ENCODE assay signal across 15 cellular contexts in genomic region chr2:111068435-111069058, GRCh38. TPM values are rescaled to one million over a fixed set of nuclear protein-coding genes. Genes with fewer than 3 reads are reported as not detected.
DNase-seq lines count a peak whose midpoint lies in the region; ATAC-seq and TF ChIP-seq lines count a peak whose summit lies in the region.
"Had no signal": no experiment of that assay in that cellular context is flagged by ENCODE, and none has a peak within 500 bp of the region (broad histone marks: within the 10 kb centered on the region; RNA-seq: fewer than 3 reads in every experiment).

No MANE protein-coding gene starts in this region.

- H3K27me3 Mint-ChIP-seq in CD14-positive monocyte (ENCODE audit: low read depth in 3 of 3) = peaks cover 2 to 4% (median 2%) of the 10 kb centered on the region in 3 donors

- no peak for ATAC-seq in sciatic nerve
- no peak for ATAC-seq in stimulated activated effector memory CD8-positive, alpha-beta T cell treated with anti-CD3 and anti-CD28 coated beads, Interleukin-12 subunit alpha, Interleukin-12 subunit beta, amount 100 ng/mL, for 72 hours
- ATAC-seq: activated CD8-positive, alpha-beta T cell treated with anti-CD3 and anti-CD28 coated beads, Interleukin-2, amount 10 ng/mL, durations not matched to agents 7 days and 5 days; stimulated activated naive CD8-positive, alpha-beta T cell treated with anti-CD3 and anti-CD28 coated beads, Interleukin-15, Interleukin-2, amounts not matched to agents 100 U/mL and 50 U/mL, for 24 hours had no signal

- H3K4me1 Mint-ChIP-seq in stimulated activated effector memory CD8-positive, alpha-beta T cell treated with anti-CD3 and anti-CD28 coated beads, Interleukin-12 subunit alpha, Interleukin-12 subunit beta, amount 100 ng/mL, for 72 hours = peaks cover 14% of the 10 kb centered on the region
- peaks cover 11% of the 10 kb centered on the region for H3K4me1 Mint-ChIP-seq in CD14-positive monocyte

- TF ChIP-seq CTCF in RWPE1 (conservative IDR thresholded peaks at IDR 0.05; ENCODE audit: low read depth) = no peak
- TF ChIP-seq CTCF in CD14-positive monocyte (IDR thresholded peaks at IDR 0.05) = no peak

- no peaks in the 10 kb centered on the region for H3K36me3 Mint-ChIP-seq in stimulated activated effector memory CD8-positive, alpha-beta T cell treated with anti-CD3 and anti-CD28 coated beads, Interleukin-12 subunit alpha, Interleukin-12 subunit beta, amount 100 ng/mL, for 72 hours
- H3K36me3 Mint-ChIP-seq in CD14-positive monocyte = no peaks in the 10 kb centered on the region
- H3K36me3 Mint-ChIP-seq: CD4-positive, CD25-positive, alpha-beta regulatory T cell had no signal

- CTCF ChIA-PET in RWPE1 (lab: Yijun Ruan, JAX) = interaction anchor here (0.5 kb wide), 1 partner anchor 40 kb away, joined by 3 read pairs; no protein-coding TSS in a partner anchor

- H3K4me3 Mint-ChIP-seq in stimulated activated effector memory CD8-positive, alpha-beta T cell treated with anti-CD3 and anti-CD28 coated beads, Interleukin-12 subunit alpha, Interleukin-12 subunit beta, amount 100 ng/mL, for 72 hours = no peak overlapping the region
- H3K4me3 Mint-ChIP-seq in CD14-positive monocyte = no peak overlapping the region
- H3K4me3 Mint-ChIP-seq: activated CD8-positive, alpha-beta T cell treated with anti-CD3 and anti-CD28 coated beads, Interleukin-2, amount 10 ng/mL, durations not matched to agents 7 days and 5 days; CD4-positive, CD25-positive, alpha-beta regulatory T cell had no signal

- H3K27ac ChIP-seq in RWPE1 = no peak overlapping the region

- H3K27ac Mint-ChIP-seq in stimulated activated effector memory CD8-positive, alpha-beta T cell treated with anti-CD3 and anti-CD28 coated beads, Interleukin-12 subunit alpha, Interleukin-12 subunit beta, amount 100 ng/mL, for 72 hours = no peak overlapping the region
- peak overlapping the region in 1 of 7 donors; percentile 46 for H3K27ac Mint-ChIP-seq in CD14-positive monocyte
- H3K27ac Mint-ChIP-seq: activated CD8-positive, alpha-beta T cell treated with anti-CD3 and anti-CD28 coated beads, Interleukin-2, amount 10 ng/mL, durations not matched to agents 7 days and 5 days; CD4-positive, CD25-positive, alpha-beta regulatory T cell had no signal

- peaks cover 2% of the 10 kb centered on the region for H3K9me3 Mint-ChIP-seq in stimulated activated effector memory CD8-positive, alpha-beta T cell treated with anti-CD3 and anti-CD28 coated beads, Interleukin-12 subunit alpha, Interleukin-12 subunit beta, amount 100 ng/mL, for 72 hours
- H3K9me3 Mint-ChIP-seq in CD14-positive monocyte = peaks cover 0 to 3% (median 2%) of the 10 kb centered on the region in 7 donors

- intact Hi-C loops in sciatic nerve (cut with DNase I) (no loop called here), CD14-positive monocyte (cut with micrococcal nuclease) (no loop called here)

- peak; percentile 72 for DNase-seq in DMS153 treated with DMSO at 0.1 percent for 48 hours (lab: John Stamatoyannopoulos, UW; ENCODE audit: unreplicated experiment)
- DNase-seq in MV-4-11 (lab: John Stamatoyannopoulos, UW) = peak; percentile 62
- DNase-seq in RWPE1 (ENCODE audit: low spot score) = peak; percentile 85
- DNase-seq in left kidney (ENCODE audit: low read depth, low spot score) = peak; percentile 62
- DNase-seq in NCI-H2081 (lab: John Stamatoyannopoulos, UW) = no peak
- DNase-seq in sciatic nerve (ENCODE audit: low spot score) = no peak
- no peak for DNase-seq in stimulated activated effector memory CD8-positive, alpha-beta T cell treated with anti-CD3 and anti-CD28 coated beads, Interleukin-12 subunit alpha, Interleukin-12 subunit beta, amount 100 ng/mL, for 72 hours (ENCODE audit: low spot score in 2 of 2)
- no peak for DNase-seq in CD14-positive monocyte (ENCODE audit: low spot score)
- DNase-seq: activated CD8-positive, alpha-beta T cell treated with anti-CD3 and anti-CD28 coated beads, Interleukin-2, amount 10 ng/mL, durations not matched to agents 7 days and 5 days; activated naive CD4-positive, alpha-beta T cell treated with Interleukin-2 at 50 U/mL for 16 hours; caudate nucleus; CD4-positive, CD25-positive, alpha-beta regulatory T cell; stimulated activated CD4-positive, alpha-beta T cell treated with anti-CD3 and anti-CD28 coated beads, Interleukin-4, amount 100 ng/mL, for 1 hour; stimulated activated naive CD8-positive, alpha-beta T cell treated with anti-CD3 and anti-CD28 coated beads, Interleukin-15, Interleukin-2, amounts not matched to agents 100 U/mL and 50 U/mL, for 24 hours; T-helper 1 cell had no signal

- POLR2A ChIA-PET in RWPE1 (lab: Yijun Ruan, JAX; ENCODE audit: low non-redundant PET) = no interaction called here

RNA-seq across cellular contexts. Expression of gene BCL2L11, which starts 52.2 kb away (rescaled TPM):
- total RNA-seq in sciatic nerve = 13.8 TPM
- polyA plus RNA-seq in CD14-positive monocyte = 10 to 100 TPM in 1 of 2 donors, 1 to 10 TPM in 1; 8.8 to 20.4 TPM

Comparison
In these comparisons a context has a peak if more than half of its experiments do, and no peak if none do; other contexts are left out.
1. DNase-seq: peak in DMS153 treated with DMSO at 0.1 percent for 48 hours (single experiment), MV-4-11 (single experiment), RWPE1 (single experiment) and left kidney (single experiment); none in NCI-H2081 (0 of 2), sciatic nerve (single experiment), stimulated activated effector memory CD8-positive, alpha-beta T cell treated with anti-CD3 and anti-CD28 coated beads, Interleukin-12 subunit alpha, Interleukin-12 subunit beta, amount 100 ng/mL, for 72 hours (0 of 2) and CD14-positive monocyte (single experiment).